ENCODE assay signal across 22 cellular contexts in genomic region chr15:37771462-37771861, GRCh38.
A peak's percentile ranks its signal among the peaks of the same experiment; 100 is the strongest.
DNase-seq lines count a peak whose midpoint lies in the region; ATAC-seq and TF ChIP-seq lines count a peak whose summit lies in the region.
"Had no signal": no experiment of that assay in that cellular context is flagged by ENCODE, and none has a peak within 500 bp of the region (broad histone marks: within the 10 kb centered on the region; RNA-seq: fewer than 3 reads in every experiment).

No MANE protein-coding gene starts in this region.

- no peaks in the 10 kb centered on the region for H3K27me3 ChIP-seq in colonic mucosa
- H3K27me3 ChIP-seq: body of pancreas, gastrocnemius medialis, neutrophil, right lobe of liver, tibial artery had no signal

- no peak for ATAC-seq in HG03139 (IDR thresholded peaks at IDR 0.05; ENCODE audit: unreplicated experiment)
- ATAC-seq: activated CD8-positive, alpha-beta memory T cell treated with anti-CD3 and anti-CD28 coated beads, Interleukin-2, amount 10 ng/mL, durations not matched to agents 7 days and 5 days; body of pancreas; gastrocnemius medialis; right lobe of liver had no signal

- intact Hi-C loops in colonic mucosa (cut with DNase I) = no loop called here

- DNase-seq in AG10803 (ENCODE audit: low read depth) (peak; percentile 34), HS-5 (ENCODE audit: low read depth) (peak; percentile 53), amniotic epithelial cell (ENCODE audit: low read depth) (peak; percentile 20), iris pigment epithelial cell (ENCODE audit: low read depth) (peak; percentile 75), NCI-H1092 treated with DMSO at 0.1 percent for 48 hours (lab: John Stamatoyannopoulos, UW) (no peak), colonic mucosa (no peak), activated gamma-delta T cell (lab: John Stamatoyannopoulos, UW) (no peak)
- DNase-seq: activated B cell treated with CpG ODN at 0.5 μM for 24 hours; activated CD8-positive, alpha-beta memory T cell treated with anti-CD3 and anti-CD28 coated beads, Interleukin-2, amount 10 ng/mL, durations not matched to agents 7 days and 5 days; activated naive CD4-positive, alpha-beta T cell; body of pancreas; effector CD8-positive, alpha-beta T cell; gastrocnemius medialis; H7; NCI-H1436 treated with DMSO at 0.1 percent for 48 hours; NCI-H446 treated with DMSO at 0.1 percent for 48 hours; PC-9; right lobe of liver; stimulated activated CD4-positive, alpha-beta T cell treated with anti-CD3 and anti-CD28 coated beads, Interleukin-2, amount 100 ng/mL, for 48 hours; tibial artery had no signal

- H3K4me3 ChIP-seq in AG10803 (ENCODE audit: low read length) = no peak overlapping the region
- H3K4me3 ChIP-seq in colonic mucosa = no peak overlapping the region
- H3K4me3 ChIP-seq: body of pancreas, gastrocnemius medialis, PC-9, right lobe of liver, tibial artery had no signal

- no peaks in the 10 kb centered on the region for H3K36me3 ChIP-seq in colonic mucosa
- H3K36me3 ChIP-seq: gastrocnemius medialis, neutrophil, right lobe of liver, tibial artery had no signal

- H3K9ac ChIP-seq in colonic mucosa (ENCODE audit: low read depth in 2 of 2, low read length in 2 of 2) = no peak overlapping the region

- H3K9me3 ChIP-seq in colonic mucosa = no peaks in the 10 kb centered on the region
- H3K9me3 ChIP-seq: body of pancreas, gastrocnemius medialis, neutrophil, right lobe of liver, tibial artery had no signal

- no peak for TF ChIP-seq CTCF in AG10803 (conservative IDR thresholded peaks at IDR 0.05; ENCODE audit: low read length)
- TF ChIP-seq CTCF in colonic mucosa (IDR thresholded peaks at IDR 0.05) = no peak

- H3K27ac ChIP-seq in colonic mucosa = no peak overlapping the region
- H3K27ac ChIP-seq: body of pancreas, gastrocnemius medialis, neutrophil, PC-9, right lobe of liver, tibial artery had no signal

- no peaks in the 10 kb centered on the region for H3K4me1 ChIP-seq in colonic mucosa
- H3K4me1 ChIP-seq: body of pancreas, gastrocnemius medialis, tibial artery had no signal

Comparison
In these comparisons a context has a peak if more than half of its experiments do, and no peak if none do; other contexts are left out.
1. DNase-seq: peak in AG10803 (single experiment), HS-5 (single experiment), amniotic epithelial cell (single experiment) and iris pigment epithelial cell (single experiment); none in NCI-H1092 treated with DMSO at 0.1 percent for 48 hours (single experiment), colonic mucosa (single experiment) and activated gamma-delta T cell (single experiment).